Comparison of ENCODE assay signal across 10 cellular contexts in the genomic region with DNA sequence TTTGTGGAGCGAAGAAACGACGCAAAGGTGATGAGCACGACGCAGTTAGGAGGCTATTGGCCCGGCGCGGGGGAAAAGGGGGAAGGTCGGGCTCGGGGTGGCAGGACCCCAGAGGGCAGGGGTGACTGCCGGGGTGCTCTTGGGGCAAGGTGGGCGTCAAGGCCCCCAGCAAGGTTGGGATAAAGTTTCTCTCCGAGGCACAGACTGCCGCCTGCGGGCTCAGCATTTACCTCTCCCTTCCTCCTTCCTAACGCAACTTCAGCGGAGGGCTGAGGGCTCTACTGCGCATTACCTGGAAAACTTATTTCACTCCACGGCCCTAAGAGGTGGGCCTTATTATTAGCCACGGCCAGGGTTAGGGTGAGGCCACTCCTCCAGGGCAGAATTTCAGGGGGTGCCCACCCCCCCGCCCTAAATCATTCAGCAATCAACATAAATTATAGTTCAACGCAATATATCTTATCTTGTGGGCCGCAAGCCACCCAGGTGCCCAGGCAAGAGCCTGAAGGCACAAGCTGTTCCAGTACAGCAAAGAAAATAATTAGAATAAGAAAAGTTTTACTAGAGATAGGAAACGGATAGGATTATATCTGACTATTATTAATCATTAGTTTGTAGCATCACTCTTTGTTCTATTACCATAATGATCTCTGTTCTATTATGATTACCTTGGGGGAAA. TPM values are rescaled to one million over a fixed set of nuclear protein-coding genes. Genes with fewer than 3 reads are reported as not detected.
DNase-seq lines count a peak whose midpoint lies in the region; ATAC-seq and TF ChIP-seq lines count a peak whose summit lies in the region.
"Not testable (repeated sequence)": the region's sequence is repeated elsewhere in the genome, so short reads cannot be mapped to it uniquely, and the experiment has no call there.
"Had no signal": no experiment of that assay in that cellular context is flagged by ENCODE, and none has a peak within 500 bp of the region (broad histone marks: within the 10 kb centered on the region; RNA-seq: fewer than 3 reads in every experiment).

No MANE protein-coding gene starts in this region.

- not testable (repeated sequence) for H3K36me3 Mint-ChIP-seq in CD4-positive, CD25-positive, alpha-beta regulatory T cell; activated CD4-positive, alpha-beta memory T cell treated with anti-CD3 and anti-CD28 coated beads, Interleukin-2, amount 10 ng/mL, durations not matched to agents 7 days and 5 days (ENCODE audit: low read depth); mesothelial cell of epicardium

- H3K4me3 ChIP-seq in CD4-positive, CD25-positive, alpha-beta regulatory T cell (ENCODE audit: low read depth, low read length), result not testable (repeated sequence)
- H3K4me3 ChIP-seq in Panc1 (ENCODE audit: low read depth in 2 of 2, low read length in 2 of 2) (peak overlapping the region; percentile 18 to 42; a peak in 3 of 4 replicates), brain microvascular endothelial cell (ENCODE audit: low read depth, low read length) (peak overlapping the region; percentile 43), psoas muscle (peak overlapping the region; percentile 5), tibial nerve (peak overlapping the region in 2 of 4 donors; percentile 3 to 5)

- H3K4me3 Mint-ChIP-seq in CD4-positive, CD25-positive, alpha-beta regulatory T cell, result peak overlapping the region in 3 of 4 donors; percentile 44 to 86 (median 81)
- H3K4me3 Mint-ChIP-seq in activated CD4-positive, alpha-beta memory T cell treated with anti-CD3 and anti-CD28 coated beads, Interleukin-2, amount 10 ng/mL, durations not matched to agents 7 days and 5 days, result peak overlapping the region; percentile 6
- not testable (repeated sequence) for H3K4me3 Mint-ChIP-seq in mesothelial cell of epicardium

- in situ Hi-C loops in Panc1 (cut with HindIII; ENCODE audit: low pct_unique_long_range_greater_than_20kb, low sequenced_read_pairs); brain microvascular endothelial cell (cut with HindIII; ENCODE audit: low pct_ligation_motif_present, low sequenced_read_pairs): not testable (repeated sequence)

- H3K27ac ChIP-seq in CD4-positive, CD25-positive, alpha-beta regulatory T cell (ENCODE audit: insufficient read depth, low read length, poor library complexity, severe bottlenecking); brain microvascular endothelial cell: not testable (repeated sequence)
- 0 out of 2 replicates have a peak overlapping the region, but pooled peaks have one; percentile 52 for H3K27ac ChIP-seq in Panc1 (ENCODE audit: low read length)
- H3K27ac ChIP-seq in psoas muscle, result peak overlapping the region; percentile 39
- H3K27ac ChIP-seq in tibial nerve, result peak overlapping the region in 2 of 4 donors; percentile 8 to 77

- ATAC-seq in CD4-positive, CD25-positive, alpha-beta regulatory T cell (ENCODE audit: low read depth in 2 of 2); Panc1; psoas muscle: not testable (repeated sequence)

- TF ChIP-seq POLR2A in tibial nerve (IDR thresholded peaks at IDR 0.05), result not testable (repeated sequence)

- intact Hi-C loops in Panc1 (cut with micrococcal nuclease; ENCODE audit: unreplicated experiment); head of caudate nucleus (cut with DNase I); psoas muscle (cut with DNase I): not testable (repeated sequence)

- DNase-seq in CD4-positive, CD25-positive, alpha-beta regulatory T cell; Panc1 (ENCODE audit: low read depth, low spot score): not testable (repeated sequence)
- peak; percentile 53 for DNase-seq in activated CD4-positive, alpha-beta memory T cell treated with anti-CD3 and anti-CD28 coated beads, Interleukin-2, amount 10 ng/mL, durations not matched to agents 7 days and 5 days
- DNase-seq in brain microvascular endothelial cell, result peak; percentile 27
- DNase-seq in head of caudate nucleus, result peak in 33 of 42 donors; percentile 15 to 80 (median 54)
- peak; percentile 65 to 79 for DNase-seq in mesothelial cell of epicardium (ENCODE audit: low spot score in 2 of 2, unreplicated experiment in 2 of 2)
- DNase-seq in psoas muscle, result peak; percentile 51 to 89
- DNase-seq in tibial nerve (ENCODE audit: low spot score in 2 of 2), result peak; percentile 37 to 77

- not testable (repeated sequence) for H3K9me3 ChIP-seq in CD4-positive, CD25-positive, alpha-beta regulatory T cell (ENCODE audit: control insufficient read depth in 2 of 2, low read length in 2 of 2); Panc1 (ENCODE audit: control insufficient read depth, insufficient read depth, low read depth, low read length); psoas muscle; tibial nerve

- H3K9me3 Mint-ChIP-seq in CD4-positive, CD25-positive, alpha-beta regulatory T cell; activated CD4-positive, alpha-beta memory T cell treated with anti-CD3 and anti-CD28 coated beads, Interleukin-2, amount 10 ng/mL, durations not matched to agents 7 days and 5 days; mesothelial cell of epicardium: not testable (repeated sequence)

- H3K4me1 ChIP-seq in CD4-positive, CD25-positive, alpha-beta regulatory T cell (ENCODE audit: control insufficient read depth, insufficient read depth, low read length, poor library complexity, severe bottlenecking); Panc1 (ENCODE audit: control insufficient read depth, insufficient read depth, low read length); psoas muscle; tibial nerve: not testable (repeated sequence)

- 67 to 95% (median 74%) methylated on average over 5 to 16 of the region's 24 CpGs for WGBS in psoas muscle, 3 donors
- 66 to 85% methylated on average over 4 to 22 of the region's 24 CpGs for WGBS in tibial nerve, 2 donors

- H3K36me3 ChIP-seq in CD4-positive, CD25-positive, alpha-beta regulatory T cell (ENCODE audit: control insufficient read depth, insufficient read depth, low read length); Panc1 (ENCODE audit: control insufficient read depth, insufficient read depth, low read length); brain microvascular endothelial cell (replicated peaks); psoas muscle (ENCODE audit: insufficient read depth in 1 of 2, low read depth in 1 of 2); tibial nerve: not testable (repeated sequence)

- not testable (repeated sequence) for H3K4me1 Mint-ChIP-seq in CD4-positive, CD25-positive, alpha-beta regulatory T cell; activated CD4-positive, alpha-beta memory T cell treated with anti-CD3 and anti-CD28 coated beads, Interleukin-2, amount 10 ng/mL, durations not matched to agents 7 days and 5 days; mesothelial cell of epicardium

- not testable (repeated sequence) for BruUV-seq in Panc1 (replicated peaks; lab: Mats Ljungman, UMichigan)

- not testable (repeated sequence) for H3K27me3 Mint-ChIP-seq in CD4-positive, CD25-positive, alpha-beta regulatory T cell; activated CD4-positive, alpha-beta memory T cell treated with anti-CD3 and anti-CD28 coated beads, Interleukin-2, amount 10 ng/mL, durations not matched to agents 7 days and 5 days; mesothelial cell of epicardium (ENCODE audit: low read depth)

- not testable (repeated sequence) for H3K27me3 ChIP-seq in CD4-positive, CD25-positive, alpha-beta regulatory T cell (ENCODE audit: control insufficient read depth, insufficient read depth, low read length); Panc1 (ENCODE audit: control insufficient read depth, insufficient read depth, low read length); brain microvascular endothelial cell (replicated peaks); psoas muscle (ENCODE audit: insufficient read depth in 3 of 3, low read length in 2 of 3); tibial nerve

- POLR2A ChIA-PET in Panc1 (lab: Charles Lee); activated CD4-positive, alpha-beta memory T cell treated with anti-CD3 and anti-CD28 coated beads, Interleukin-2, amount 10 ng/mL, durations not matched to agents 7 days and 5 days (lab: Charles Lee): not testable (repeated sequence)

- peak overlapping the region in 1 of 3 donors; percentile 5 for H3K27ac Mint-ChIP-seq in CD4-positive, CD25-positive, alpha-beta regulatory T cell
- not testable (repeated sequence) for H3K27ac Mint-ChIP-seq in activated CD4-positive, alpha-beta memory T cell treated with anti-CD3 and anti-CD28 coated beads, Interleukin-2, amount 10 ng/mL, durations not matched to agents 7 days and 5 days; mesothelial cell of epicardium

- not testable (repeated sequence) for TF ChIP-seq CTCF in Panc1 (IDR thresholded peaks at IDR 0.05); brain microvascular endothelial cell (IDR thresholded peaks at IDR 0.05; ENCODE audit: low read depth, low read length, missing control alignments); mesothelial cell of epicardium (IDR thresholded peaks at IDR 0.05; ENCODE audit: unreplicated experiment); psoas muscle (IDR thresholded peaks at IDR 0.05); tibial nerve (IDR thresholded peaks at IDR 0.05)

- not testable (repeated sequence) for TF ChIP-seq EP300 in tibial nerve (IDR thresholded peaks at IDR 0.05)

- CTCF ChIA-PET in Panc1 (lab: Charles Lee); activated CD4-positive, alpha-beta memory T cell treated with anti-CD3 and anti-CD28 coated beads, Interleukin-2, amount 10 ng/mL, durations not matched to agents 7 days and 5 days (lab: Charles Lee): not testable (repeated sequence)

RNA-seq across cellular contexts. Expression of a gene that starts 1.6 kb away (rescaled TPM):
- total RNA-seq in CD4-positive, CD25-positive, alpha-beta regulatory T cell, result 4,537 TPM
- polyA plus RNA-seq in CD4-positive, CD25-positive, alpha-beta regulatory T cell, result not detected
- 4,481 TPM for total RNA-seq in Panc1 (2021; ENCODE audit: unreplicated experiment)
- polyA plus RNA-seq in Panc1 (2012; ENCODE audit: insufficient read length), result not detected
- total RNA-seq in activated CD4-positive, alpha-beta memory T cell treated with anti-CD3 and anti-CD28 coated beads, Interleukin-2, amount 10 ng/mL, durations not matched to agents 7 days and 5 days, result 1,000 to 10,000 TPM; 6,842 to 7,042 TPM
- 5,898 to 7,362 TPM (median 7,002 TPM) in 3 replicates for total RNA-seq in mesothelial cell of epicardium
- 1,000 to 10,000 TPM; 2,334 to 4,375 (median 3,394) TPM for total RNA-seq in psoas muscle
- polyA plus RNA-seq in psoas muscle, result not detected
- total RNA-seq in tibial nerve, result not detected
- total RNA-seq: cardiac muscle cell had no signal
- polyA plus RNA-seq: BJ, cardiac muscle cell had no signal

RNA-seq across cellular contexts. Expression of a gene that starts 3.7 kb away (rescaled TPM):
- total RNA-seq in CD4-positive, CD25-positive, alpha-beta regulatory T cell, result not detected
- not detected for polyA plus RNA-seq in CD4-positive, CD25-positive, alpha-beta regulatory T cell
- total RNA-seq in Panc1 (2021; ENCODE audit: unreplicated experiment), result not detected
- 0.70 TPM for polyA plus RNA-seq in Panc1 (2012; ENCODE audit: insufficient read length)
- total RNA-seq in activated CD4-positive, alpha-beta memory T cell treated with anti-CD3 and anti-CD28 coated beads, Interleukin-2, amount 10 ng/mL, durations not matched to agents 7 days and 5 days, result under 1 TPM in 1 of 2 experiments, not detected in 1; 0.53 TPM
- total RNA-seq in mesothelial cell of epicardium, result not detected in 3 replicates
- total RNA-seq in psoas muscle, result not detected
- under 1 TPM in 2 of 3 donors, not detected in 1; 0.38 to 0.41 TPM for polyA plus RNA-seq in psoas muscle
- not detected for total RNA-seq in tibial nerve
- polyA plus RNA-seq: BJ had no signal

RNA-seq across cellular contexts. Expression of a gene that starts 20.5 kb away (rescaled TPM):
- total RNA-seq in CD4-positive, CD25-positive, alpha-beta regulatory T cell, result 12.9 TPM
- polyA plus RNA-seq in CD4-positive, CD25-positive, alpha-beta regulatory T cell, result 1 to 10 TPM; 1.3 to 3.3 (median 1.9) TPM
- 3.5 TPM for total RNA-seq in Panc1 (2021; ENCODE audit: unreplicated experiment)
- polyA plus RNA-seq in Panc1 (2012; ENCODE audit: insufficient read length), result 0.84 TPM
- total RNA-seq in activated CD4-positive, alpha-beta memory T cell treated with anti-CD3 and anti-CD28 coated beads, Interleukin-2, amount 10 ng/mL, durations not matched to agents 7 days and 5 days, result 10 to 100 TPM; 12.9 to 13.8 TPM
- 12.6 to 14.1 TPM (median 13.3 TPM) in 3 replicates for total RNA-seq in mesothelial cell of epicardium
- total RNA-seq in psoas muscle, result 1 to 10 TPM; 1.9 to 3.4 (median 2.6) TPM
- under 1 TPM; 0.21 to 0.60 (median 0.53) TPM for polyA plus RNA-seq in psoas muscle
- 10 to 100 TPM in 3 of 4 donors, 1 to 10 TPM in 1; 5.1 to 28.5 (median 11.9) TPM for total RNA-seq in tibial nerve

Comparison
In these comparisons a context has a peak if more than half of its experiments do, and no peak if none do; other contexts are left out.
1. RNA of a gene that starts 1.6 kb away (total RNA-seq): 5,898 to 7,362 TPM in mesothelial cell of epicardium, 6,842 to 7,042 TPM in activated CD4-positive, alpha-beta memory T cell treated with anti-CD3 and anti-CD28 coated beads, Interleukin-2, amount 10 ng/mL, durations not matched to agents 7 days and 5 days, 4,537 TPM in CD4-positive, CD25-positive, alpha-beta regulatory T cell (single experiment), 4,481 TPM in Panc1 (single experiment) and 2,334 to 4,375 TPM in psoas muscle; not detected in tibial nerve; every median in the first group is over 1,000 times any median in the second.